Comparison of ENCODE assay signal across 10 cellular contexts in genomic region chr9:131237311-131237710, GRCh38. TPM values are rescaled to one million over a fixed set of nuclear protein-coding genes. Genes with fewer than 3 reads are reported as not detected.
DNase-seq lines count a peak whose midpoint lies in the region; ATAC-seq and TF ChIP-seq lines count a peak whose summit lies in the region.
"Had no signal": no experiment of that assay in that cellular context is flagged by ENCODE, and none has a peak within 500 bp of the region (broad histone marks: within the 10 kb centered on the region; RNA-seq: fewer than 3 reads in every experiment).

No MANE protein-coding gene starts in this region.

- no peak for ATAC-seq in T-cell (replicated peaks in 1 of 4)
- no peak for ATAC-seq in stimulated activated naive B cell treated with anti-CD40 and anti-IgM and Interleukin-4, amounts not matched to agents 10 μg/mL and 1 μg/mL and 100 μg/mL, for 72 hours (replicated peaks)

- CTCF ChIA-PET in activated naive CD4-positive, alpha-beta T cell treated with anti-CD3 and anti-CD28 coated beads, Interleukin-2, amount 10 ng/mL, durations not matched to agents 7 days and 5 days (lab: Charles Lee): interaction anchor here (0.9 kb wide), 1 partner anchor 19 kb away, joined by 3 read pairs; no protein-coding TSS in a partner anchor
- CTCF ChIA-PET in T-cell (lab: Charles Lee): interaction anchor here in 1 of 2 donors (0.7 kb wide), 1 partner anchor 38 kb away, joined by 3 read pairs; no protein-coding TSS in a partner anchor

- H3K27me3 ChIP-seq in transverse colon: no peaks in the 10 kb centered on the region
- H3K27me3 ChIP-seq: dorsolateral prefrontal cortex had no signal

- DNase-seq in activated naive CD4-positive, alpha-beta T cell treated with anti-CD3 and anti-CD28 coated beads, Interleukin-2, amount 10 ng/mL, durations not matched to agents 7 days and 5 days: no peak
- DNase-seq in activated naive CD4-positive, alpha-beta T cell (lab: John Stamatoyannopoulos, UW): no peak
- DNase-seq in T-cell: no peak
- DNase-seq in epithelial cell of prostate (ENCODE audit: low read depth, low spot score): no peak
- no peak for DNase-seq in stimulated activated naive B cell treated with anti-CD40 and anti-IgM and Interleukin-4, amounts not matched to agents 10 μg/mL and 1 μg/mL and 100 μg/mL, for 72 hours
- DNase-seq in transverse colon: no peak
- no peak for DNase-seq in GOT3 (lab: John Stamatoyannopoulos, UW)
- DNase-seq in UCSD-AML1 (lab: John Stamatoyannopoulos, UW; ENCODE audit: unreplicated experiment): no peak
- DNase-seq: NCI-H446 treated with DMSO at 0.1 percent for 48 hours had no signal

- TF ChIP-seq CTCF in transverse colon (IDR thresholded peaks at IDR 0.05): no peak

- H3K4me1 Mint-ChIP-seq in activated naive CD4-positive, alpha-beta T cell treated with anti-CD3 and anti-CD28 coated beads, Interleukin-2, amount 10 ng/mL, durations not matched to agents 7 days and 5 days: peaks cover 56% of the 10 kb centered on the region
- H3K4me1 Mint-ChIP-seq in T-cell: peaks cover 44 to 64% (median 63%) of the 10 kb centered on the region in 3 donors
- peaks cover 15 to 24% of the 10 kb centered on the region in 2 donors for H3K4me1 Mint-ChIP-seq in stimulated activated naive B cell treated with anti-CD40 and anti-IgM and Interleukin-4, amounts not matched to agents 10 μg/mL and 1 μg/mL and 100 μg/mL, for 72 hours

- intact Hi-C loops in transverse colon (cut with DNase I; ENCODE audit: low total_unique reads): no loop called here

- no peaks in the 10 kb centered on the region for H3K27me3 Mint-ChIP-seq in activated naive CD4-positive, alpha-beta T cell treated with anti-CD3 and anti-CD28 coated beads, Interleukin-2, amount 10 ng/mL, durations not matched to agents 7 days and 5 days
- no peaks in the 10 kb centered on the region for H3K27me3 Mint-ChIP-seq in T-cell
- H3K27me3 Mint-ChIP-seq in stimulated activated naive B cell treated with anti-CD40 and anti-IgM and Interleukin-4, amounts not matched to agents 10 μg/mL and 1 μg/mL and 100 μg/mL, for 72 hours: peaks cover 4% of the 10 kb centered on the region in 2 donors

- H3K27ac ChIP-seq in epithelial cell of prostate: peak overlapping the region; percentile 43
- H3K27ac ChIP-seq in transverse colon: peak overlapping the region in 2 of 4 donors; percentile 7 to 20

- no peaks in the 10 kb centered on the region for H3K9me3 ChIP-seq in transverse colon

- 65 to 83% methylated on average over 2 to 7 of the region's 7 CpGs for WGBS in transverse colon (ENCODE audit: low coverage in 1 of 2), 2 donors

- peaks cover 9 to 22% (median 10%) of the 10 kb centered on the region in 4 donors for H3K4me1 ChIP-seq in transverse colon

- in situ Hi-C loops in transverse colon (cut with MboI; ENCODE audit: low pct_ligation_motif_present in 1 of 4, low pct_unique_long_range_greater_than_20kb in 1 of 4, low sequenced_read_pairs in 3 of 4): no loop called here

- no peaks in the 10 kb centered on the region for H3K9me3 Mint-ChIP-seq in activated naive CD4-positive, alpha-beta T cell treated with anti-CD3 and anti-CD28 coated beads, Interleukin-2, amount 10 ng/mL, durations not matched to agents 7 days and 5 days
- H3K9me3 Mint-ChIP-seq in T-cell: no peaks in the 10 kb centered on the region
- H3K9me3 Mint-ChIP-seq in stimulated activated naive B cell treated with anti-CD40 and anti-IgM and Interleukin-4, amounts not matched to agents 10 μg/mL and 1 μg/mL and 100 μg/mL, for 72 hours: no peaks in the 10 kb centered on the region

- POLR2A ChIA-PET in T-cell (lab: Charles Lee): interaction anchor here (0.6 to 0.8 kb wide), 4 partner anchors 14 to 127 kb away, joined by 3 to 5 read pairs (median 4); no protein-coding TSS in a partner anchor

- TF ChIP-seq EP300 in transverse colon (IDR thresholded peaks at IDR 0.05; ENCODE audit: low read depth): no peak

- peaks cover 0 to 6% (median 0%) of the 10 kb centered on the region in 4 donors for H3K36me3 ChIP-seq in transverse colon

- no peak overlapping the region for H3K4me3 ChIP-seq in transverse colon

- H3K27ac Mint-ChIP-seq in activated naive CD4-positive, alpha-beta T cell treated with anti-CD3 and anti-CD28 coated beads, Interleukin-2, amount 10 ng/mL, durations not matched to agents 7 days and 5 days: peak overlapping the region; percentile 96
- H3K27ac Mint-ChIP-seq in T-cell: peak overlapping the region; percentile 72 to 96
- H3K27ac Mint-ChIP-seq in stimulated activated naive B cell treated with anti-CD40 and anti-IgM and Interleukin-4, amounts not matched to agents 10 μg/mL and 1 μg/mL and 100 μg/mL, for 72 hours: peak overlapping the region; percentile 31

- H3K4me3 Mint-ChIP-seq in activated naive CD4-positive, alpha-beta T cell treated with anti-CD3 and anti-CD28 coated beads, Interleukin-2, amount 10 ng/mL, durations not matched to agents 7 days and 5 days: no peak overlapping the region
- H3K4me3 Mint-ChIP-seq in T-cell: peak overlapping the region in 1 of 3 donors; percentile 78
- H3K4me3 Mint-ChIP-seq in stimulated activated naive B cell treated with anti-CD40 and anti-IgM and Interleukin-4, amounts not matched to agents 10 μg/mL and 1 μg/mL and 100 μg/mL, for 72 hours: peak overlapping the region in 1 of 2 donors; percentile 28

- no peak for TF ChIP-seq POLR2A in transverse colon (IDR thresholded peaks at IDR 0.05)

- peaks cover 28% of the 10 kb centered on the region for H3K36me3 Mint-ChIP-seq in activated naive CD4-positive, alpha-beta T cell treated with anti-CD3 and anti-CD28 coated beads, Interleukin-2, amount 10 ng/mL, durations not matched to agents 7 days and 5 days
- peaks cover 13% of the 10 kb centered on the region for H3K36me3 Mint-ChIP-seq in T-cell
- peaks cover 19 to 20% of the 10 kb centered on the region in 2 donors for H3K36me3 Mint-ChIP-seq in stimulated activated naive B cell treated with anti-CD40 and anti-IgM and Interleukin-4, amounts not matched to agents 10 μg/mL and 1 μg/mL and 100 μg/mL, for 72 hours

RNA-seq across cellular contexts. Expression of gene FAM78A, which starts 39.0 kb away (rescaled TPM):
- 100 to 1,000 TPM in 1 of 5 donors, 10 to 100 TPM in 4; 70.4 to 106 (median 98.4) TPM for total RNA-seq in T-cell
- total RNA-seq in transverse colon: 1 to 10 TPM in 3 of 4 donors, under 1 TPM in 1; 1.00 to 3.4 (median 2.2) TPM

RNA-seq across cellular contexts. Expression of gene PLPP7, which starts 52.2 kb away (rescaled TPM):
- under 1 TPM in 3 of 5 donors, not detected in 2; 0.13 to 0.58 (median 0.13) TPM for total RNA-seq in T-cell
- 10 to 100 TPM in 1 of 4 donors, 1 to 10 TPM in 3; 3.0 to 10.3 (median 4.1) TPM for total RNA-seq in transverse colon

Comparison
In these comparisons a context has a peak if more than half of its experiments do, and no peak if none do; other contexts are left out.
1. H3K27ac Mint-ChIP-seq: peak in every context shown above with its lines; median percentile 96 in activated naive CD4-positive, alpha-beta T cell treated with anti-CD3 and anti-CD28 coated beads, Interleukin-2, amount 10 ng/mL, durations not matched to agents 7 days and 5 days; 84 in T-cell; 31 in stimulated activated naive B cell treated with anti-CD40 and anti-IgM and Interleukin-4, amounts not matched to agents 10 μg/mL and 1 μg/mL and 100 μg/mL, for 72 hours.
2. RNA of gene FAM78A, which starts 39.0 kb away (total RNA-seq): 70.4 to 106 TPM in T-cell; 1.00 to 3.4 TPM in transverse colon; every median in the first group is over 10 times any median in the second.